8 cellular contexts compared by ENCODE assay signal in the genomic region with DNA sequence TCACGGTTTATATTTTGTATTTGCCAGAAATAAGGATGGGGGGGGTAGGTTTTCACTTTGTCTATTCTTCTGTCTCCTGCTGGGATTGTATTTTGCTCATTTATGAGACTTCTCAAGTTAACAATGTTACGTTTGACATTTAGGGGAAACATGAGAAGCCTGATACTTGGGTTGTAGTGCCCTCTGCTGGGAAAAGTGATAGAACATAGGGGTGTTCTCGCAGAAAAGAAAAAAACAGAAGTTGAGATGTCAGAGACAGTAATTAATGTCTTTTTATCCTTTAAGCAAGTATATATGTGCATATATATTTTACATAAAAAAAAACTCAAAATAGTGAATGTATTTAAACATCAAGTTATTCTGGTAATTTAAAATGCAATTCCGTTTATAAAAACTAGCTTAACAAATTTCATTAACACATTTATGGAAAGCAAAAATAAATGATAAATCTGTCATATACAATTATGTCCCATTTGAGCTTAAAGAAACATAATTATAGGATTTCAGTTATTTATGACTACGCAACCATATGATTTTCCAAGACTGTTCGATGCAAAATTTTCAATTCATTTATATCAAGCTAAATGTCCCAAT. TPM values are rescaled to one million over a fixed set of nuclear protein-coding genes. Genes with fewer than 3 reads are reported as not detected.
A peak's percentile ranks its signal among the peaks of the same experiment; 100 is the strongest.
DNase-seq lines count a peak whose midpoint lies in the region; ATAC-seq lines count a peak whose summit lies in the region.

No MANE protein-coding gene starts in this region.

- ATAC-seq in GM18867 (IDR thresholded peaks at IDR 0.05; ENCODE audit: unreplicated experiment) (peak; percentile 91), HG03280 (IDR thresholded peaks at IDR 0.05; ENCODE audit: unreplicated experiment) (peak; percentile 85), HG03571 (IDR thresholded peaks at IDR 0.05; ENCODE audit: unreplicated experiment) (no peak)

- in situ Hi-C loops in Caki2 (cut with HindIII; ENCODE audit: low pct_unique_long_range_greater_than_20kb, low sequenced_read_pairs): no loop called here

- DNase-seq in Caki2 (ENCODE audit: low read depth): peak; percentile 54
- DNase-seq in NCI-H2227 (lab: John Stamatoyannopoulos, UW; ENCODE audit: unreplicated experiment): peak; percentile 34
- DNase-seq in activated CD4-positive, alpha-beta T cell treated with anti-CD3 and anti-CD28 coated beads, Interleukin-2, amount 50 U/mL, for 1 hour: peak; percentile 5
- peak; percentile 9 to 54 for DNase-seq in hippocampal formation (lab: John Stamatoyannopoulos, UW)
- DNase-seq in stimulated activated CD4-positive, alpha-beta T cell treated with anti-CD3 and anti-CD28 coated beads, Interleukin-2, amount 100 ng/mL, for 48 hours: peak; percentile 35 to 39

RNA-seq across cellular contexts. Expression of gene TMPRSS11F, which starts 46.0 kb away (rescaled TPM):
- not detected in 2 replicates for total RNA-seq in Caki2 (2014; rRNA removed; shearing (Covaris generic); ENCODE audit: low replicate concordance)
